ENCODE assay signal across 8 cellular contexts in the genomic region with DNA sequence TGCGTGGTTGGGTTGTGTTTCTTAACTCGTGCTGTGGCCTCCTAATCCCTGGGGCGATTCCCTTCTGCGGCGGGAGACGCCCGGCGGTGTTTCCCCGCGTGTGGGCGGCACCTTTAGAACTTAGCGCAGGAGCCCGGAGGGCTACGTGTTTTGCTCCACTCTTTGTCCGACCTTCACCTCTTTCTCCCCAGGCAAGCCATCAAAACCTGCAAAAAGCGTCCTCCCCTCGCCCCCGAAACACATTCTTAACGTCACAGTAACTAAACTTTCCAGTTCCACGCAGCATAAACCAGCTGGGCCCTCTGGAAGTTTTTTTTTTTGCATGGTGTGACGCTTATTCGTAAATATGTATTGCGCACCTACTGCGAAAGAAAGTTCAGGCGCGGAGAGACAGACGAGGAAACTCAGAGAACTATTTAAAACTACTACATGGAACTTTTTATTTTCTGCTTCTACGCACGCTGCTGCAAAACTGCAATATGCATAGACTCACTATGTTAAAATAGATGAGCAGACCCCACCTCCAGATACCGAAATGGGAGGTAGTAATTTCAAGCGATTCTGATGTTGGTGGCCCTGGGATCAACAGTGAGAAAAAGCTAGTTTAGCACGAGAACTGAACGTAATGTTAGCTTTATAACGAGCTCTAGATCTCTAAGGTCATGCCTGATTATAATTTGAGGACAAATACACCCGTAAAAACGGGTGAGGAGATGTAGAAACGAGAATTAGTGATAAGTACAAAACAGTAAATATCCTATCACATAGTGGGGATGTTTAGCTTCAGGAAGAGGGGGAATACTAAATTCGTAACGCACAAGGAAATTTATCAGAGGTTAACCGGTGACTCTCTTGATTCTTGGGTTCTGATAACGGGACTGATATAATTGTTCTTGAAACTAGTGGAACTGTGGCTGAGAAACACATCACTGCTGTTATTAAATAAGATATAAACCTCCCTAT. TPM values are rescaled to one million over a fixed set of nuclear protein-coding genes. Genes with fewer than 3 reads are reported as not detected.
DNase-seq lines count a peak whose midpoint lies in the region; ATAC-seq and TF ChIP-seq lines count a peak whose summit lies in the region.

No MANE protein-coding gene starts in this region.

- peaks cover 9% of the 10 kb centered on the region for H3K36me3 Mint-ChIP-seq in activated CD8-positive, alpha-beta memory T cell treated with anti-CD3 and anti-CD28 coated beads, Interleukin-2, amount 10 ng/mL, durations not matched to agents 7 days and 5 days

- no peak for TF ChIP-seq POLR2A in uterus (IDR thresholded peaks at IDR 0.05)

- H3K9me2 ChIP-seq in Karpas-422 (replicated peaks; ENCODE audit: insufficient read depth, low read length): no peaks in the 10 kb centered on the region; the same call in 1 of the 2 replicates

- peak overlapping the region; percentile 97 for H3K27ac Mint-ChIP-seq in activated CD8-positive, alpha-beta memory T cell treated with anti-CD3 and anti-CD28 coated beads, Interleukin-2, amount 10 ng/mL, durations not matched to agents 7 days and 5 days

- H3K4me3 Mint-ChIP-seq in activated CD8-positive, alpha-beta memory T cell treated with anti-CD3 and anti-CD28 coated beads, Interleukin-2, amount 10 ng/mL, durations not matched to agents 7 days and 5 days: peak overlapping the region; percentile 91

- H3K27me3 ChIP-seq in Karpas-422 (ENCODE audit: low read length) (no peaks in the 10 kb centered on the region), fibroblast of lung (ENCODE audit: control insufficient read depth, insufficient read depth, low read length) (no peaks in the 10 kb centered on the region), neuron (ENCODE audit: insufficient read depth, low read length) (no peaks in the 10 kb centered on the region), uterus (no peaks in the 10 kb centered on the region)

- H3K79me2 ChIP-seq in Karpas-422 (ENCODE audit: low read length) (peaks cover 58% of the 10 kb centered on the region), fibroblast of lung (ENCODE audit: control insufficient read depth, insufficient read depth, low read length) (peaks cover 18% of the 10 kb centered on the region)

- POLR2A ChIA-PET in GM10248 (lab: Yijun Ruan, JAX): no interaction called here

- H3K4me2 ChIP-seq in Karpas-422 (ENCODE audit: low read depth, low read length, poor library complexity, severe bottlenecking): peak overlapping the region; percentile 74
- H3K4me2 ChIP-seq in fibroblast of lung (ENCODE audit: extremely low read depth, insufficient read depth, low read length): peak overlapping the region; percentile 89

- H3K27me3 Mint-ChIP-seq in activated CD8-positive, alpha-beta memory T cell treated with anti-CD3 and anti-CD28 coated beads, Interleukin-2, amount 10 ng/mL, durations not matched to agents 7 days and 5 days: peaks cover 4% of the 10 kb centered on the region

- H3K27ac ChIP-seq in Karpas-422 (ENCODE audit: low read length) (peak overlapping the region; percentile 73), fibroblast of lung (ENCODE audit: insufficient read depth, low read length) (peak overlapping the region; percentile 88), uterus (peak overlapping the region; percentile 85 to 86)

- H3K9me3 ChIP-seq in Karpas-422 (ENCODE audit: low read length) (no peaks in the 10 kb centered on the region), fibroblast of lung (ENCODE audit: control insufficient read depth, insufficient read depth, low read depth, low read length) (no peaks in the 10 kb centered on the region), neuron (ENCODE audit: low read length) (no peaks in the 10 kb centered on the region), uterus (no peaks in the 10 kb centered on the region)

- TF ChIP-seq CTCF in GM10248 (IDR thresholded peaks at IDR 0.05; ENCODE audit: control extremely low read depth, extremely low read depth, low read depth, missing control alignments) (no peak), fibroblast of lung (conservative IDR thresholded peaks at IDR 0.05 in 1 of 2, IDR thresholded peaks at IDR 0.05 in 1 of 2; ENCODE audit: low read depth in 1 of 2, low read length in 2 of 2) (no peak), uterus (IDR thresholded peaks at IDR 0.05) (no peak)

- ATAC-seq in GM21825 (IDR thresholded peaks at IDR 0.05; ENCODE audit: unreplicated experiment): peak; percentile 34
- ATAC-seq in activated CD8-positive, alpha-beta memory T cell treated with anti-CD3 and anti-CD28 coated beads, Interleukin-2, amount 10 ng/mL, durations not matched to agents 7 days and 5 days: peak; percentile 2

- H4K20me1 ChIP-seq in Karpas-422 (ENCODE audit: insufficient read depth, low read depth, low read length) (no peaks in the 10 kb centered on the region), fibroblast of lung (ENCODE audit: control insufficient read depth, extremely low read depth, insufficient read depth, low read length) (no peaks in the 10 kb centered on the region)

- intact Hi-C loops in uterus (cut with DNase I; ENCODE audit: low total_unique reads): no loop called here
- intact Hi-C loops in posterior vena cava (cut with DNase I): loop anchor here (2.0 to 10.0 kb wide), 3 partner anchors 49 to 249 kb away; a partner anchor contains a TSS

- H2AFZ ChIP-seq in Karpas-422 (ENCODE audit: low read length) (peak overlapping the region; percentile 89; the same call in 1 of the 2 replicates), fibroblast of lung (ENCODE audit: low read length) (peak overlapping the region; percentile 95), neuron (ENCODE audit: low read depth, low read length) (peak overlapping the region; percentile 91)

- peak overlapping the region; percentile 71 for H3K4me3 ChIP-seq in Karpas-422 (ENCODE audit: low read length)
- H3K4me3 ChIP-seq in fibroblast of lung (replicated peaks in 1 of 4; ENCODE audit: control extremely low read depth in 1 of 4, insufficient read depth in 1 of 4, low read depth in 3 of 4, low read length in 4 of 4): peak overlapping the region; percentile 84 to 98 (median 96)
- peak overlapping the region; percentile 96 for H3K4me3 ChIP-seq in neuron (ENCODE audit: low read length)
- H3K4me3 ChIP-seq in uterus: peak overlapping the region; percentile 77 to 91

- H3K9ac ChIP-seq in Karpas-422 (ENCODE audit: low read length) (peak overlapping the region; percentile 92), fibroblast of lung (ENCODE audit: insufficient read depth, low read length) (peak overlapping the region; percentile 88)

- H3K4me1 ChIP-seq in Karpas-422 (ENCODE audit: low read length): peaks cover 37% of the 10 kb centered on the region
- no peaks in the 10 kb centered on the region for H3K4me1 ChIP-seq in fibroblast of lung (ENCODE audit: control insufficient read depth, extremely low read depth, insufficient read depth, low read length)
- H3K4me1 ChIP-seq in neuron (ENCODE audit: insufficient read depth, low read length): peaks cover 6% of the 10 kb centered on the region
- no peaks in the 10 kb centered on the region for H3K4me1 ChIP-seq in uterus

- CTCF ChIA-PET in GM10248 (lab: Yijun Ruan, JAX): interaction anchor here (1.0 to 1.6 kb wide), 3 partner anchors 10 to 37 kb away, joined by 3 to 5 read pairs (median 4); no protein-coding TSS in a partner anchor
- CTCF ChIA-PET in activated CD8-positive, alpha-beta memory T cell treated with anti-CD3 and anti-CD28 coated beads, Interleukin-2, amount 10 ng/mL, durations not matched to agents 7 days and 5 days (lab: Charles Lee): no interaction called here

- peaks cover 41% of the 10 kb centered on the region for H3K4me1 Mint-ChIP-seq in activated CD8-positive, alpha-beta memory T cell treated with anti-CD3 and anti-CD28 coated beads, Interleukin-2, amount 10 ng/mL, durations not matched to agents 7 days and 5 days

- H3K36me3 ChIP-seq in Karpas-422 (ENCODE audit: insufficient read depth, low read length) (no peaks in the 10 kb centered on the region), fibroblast of lung (ENCODE audit: control insufficient read depth, insufficient read depth, low read length) (no peaks in the 10 kb centered on the region), neuron (ENCODE audit: insufficient read depth, low read length) (peaks cover 3% of the 10 kb centered on the region), uterus (no peaks in the 10 kb centered on the region)

- H3K9me3 Mint-ChIP-seq in activated CD8-positive, alpha-beta memory T cell treated with anti-CD3 and anti-CD28 coated beads, Interleukin-2, amount 10 ng/mL, durations not matched to agents 7 days and 5 days (ENCODE audit: low read depth): no peaks in the 10 kb centered on the region

- peak; percentile 54 for DNase-seq in GM10248 (ENCODE audit: extremely low spot score)
- peak; percentile 66 for DNase-seq in Karpas-422
- no peak for DNase-seq in activated CD8-positive, alpha-beta memory T cell treated with anti-CD3 and anti-CD28 coated beads, Interleukin-2, amount 10 ng/mL, durations not matched to agents 7 days and 5 days
- DNase-seq in fibroblast of lung (ENCODE audit: low read depth in 2 of 2): peak; percentile 57 to 61
- no peak for DNase-seq in uterus
- no peak for DNase-seq in posterior vena cava (ENCODE audit: low spot score)

RNA-seq across cellular contexts. Expression of a gene that starts 0.9 kb away (rescaled TPM):
- 19.4 and 21.6 TPM in 2 replicates for total RNA-seq in Karpas-422 (2014; rRNA removed; shearing (Covaris generic); ENCODE audit: low replicate concordance)
- total RNA-seq in activated CD8-positive, alpha-beta memory T cell treated with anti-CD3 and anti-CD28 coated beads, Interleukin-2, amount 10 ng/mL, durations not matched to agents 7 days and 5 days: 10 to 100 TPM; 43.5 to 46.9 TPM
- total RNA-seq in fibroblast of lung (30.3 and 32.2 TPM in 2 replicates), uterus (10 to 100 TPM; 19.0 to 78.1 (median 47.5) TPM), posterior vena cava (10 to 100 TPM; 44.2 to 47.6 TPM)
- polyA plus RNA-seq in fibroblast of lung: 16.9 and 20.0 TPM in 2 replicates
- 12.9 and 14.7 TPM in 2 replicates for polyA plus RNA-seq in fibroblast of lung (2012)
- 12.1 and 17.2 TPM in 2 replicates for polyA minus RNA-seq in fibroblast of lung (ENCODE audit: low replicate concordance)

Comparison
In these comparisons a context has a peak if more than half of its experiments do, and no peak if none do; other contexts are left out.
1. DNase-seq: peak in GM10248 (single experiment), Karpas-422 (single experiment) and fibroblast of lung (2 of 2); none in activated CD8-positive, alpha-beta memory T cell treated with anti-CD3 and anti-CD28 coated beads, Interleukin-2, amount 10 ng/mL, durations not matched to agents 7 days and 5 days (single experiment), uterus (0 of 2) and posterior vena cava (single experiment).
2. Peak in every context shown above with its lines, with median percentiles within 50 percentile points of each other: H2AFZ ChIP-seq, H3K27ac ChIP-seq and H3K4me3 ChIP-seq.